28 cellular contexts compared by ENCODE assay signal in the genomic region with DNA sequence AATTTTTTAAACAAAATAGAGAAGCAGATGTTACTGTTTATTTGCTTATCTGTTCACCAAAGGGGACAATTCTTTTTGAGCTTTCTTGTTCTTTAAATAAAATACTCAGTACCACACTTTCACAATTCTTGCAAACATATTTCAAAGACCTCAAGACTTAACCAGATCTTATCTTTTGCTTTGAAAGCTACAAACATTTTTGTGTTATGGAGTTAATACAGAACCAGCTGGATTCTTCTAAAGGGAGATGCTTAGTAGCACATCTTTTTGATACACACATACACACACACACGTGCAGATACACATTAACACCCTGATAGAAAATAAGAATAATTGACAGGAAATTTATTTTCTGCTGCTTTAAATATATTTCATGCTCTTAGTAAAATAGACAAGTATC.
"Had no signal": no experiment of that assay in that cellular context is flagged by ENCODE, and none has a peak within 500 bp of the region (broad histone marks: within the 10 kb centered on the region; RNA-seq: fewer than 3 reads in every experiment).

No MANE protein-coding gene starts in this region.

- H3K4me3 ChIP-seq: adrenal gland, breast epithelium, coronary artery, SJSA1 had no signal

- H3K9me3 ChIP-seq: adrenal gland, breast epithelium, SJSA1 had no signal

- H3K4me1 ChIP-seq: adrenal gland, breast epithelium, SJSA1 had no signal

- H3K9me3 Mint-ChIP-seq: activated naive CD8-positive, alpha-beta T cell treated with anti-CD3 and anti-CD28 coated beads, Interleukin-2, amount 10 ng/mL, durations not matched to agents 7 days and 5 days; activated T-cell treated with anti-CD3 and anti-CD28 coated beads, Interleukin-2, amount 50 U/mL, for 4 hours; T-helper 1 cell treated with Interleukin-12 subunit alpha and Interleukin-12 subunit beta and Interleukin-4 antibody, amounts not matched to agents 30 μg/mL and 1 μg/mL, for 36 hours; WTC11 had no signal

- H3K27ac ChIP-seq: adrenal gland, breast epithelium, coronary artery, SJSA1 had no signal

- FAIRE-seq: RCC 7860 had no signal

- H3K27me3 Mint-ChIP-seq: activated CD8-positive, alpha-beta memory T cell treated with anti-CD3 and anti-CD28 coated beads, Interleukin-2, amount 10 ng/mL, durations not matched to agents 7 days and 5 days; activated naive CD8-positive, alpha-beta T cell treated with anti-CD3 and anti-CD28 coated beads, Interleukin-2, amount 10 ng/mL, durations not matched to agents 7 days and 5 days had no signal

- DNase-seq: activated CD4-positive, CD25-positive, alpha-beta regulatory T cell treated with anti-CD3 and anti-CD28 coated beads, Interleukin-2, amount 50 U/mL, for 72 hours; activated CD8-positive, alpha-beta memory T cell treated with anti-CD3 and anti-CD28 coated beads, Interleukin-2, amount 10 ng/mL, durations not matched to agents 7 days and 5 days; activated gamma-delta T cell; activated naive CD4-positive, alpha-beta T cell treated with anti-CD3 and anti-CD28 coated beads, Interleukin-2, amount 50 U/mL, for 16 hours; activated naive CD8-positive, alpha-beta T cell treated with anti-CD3 and anti-CD28 coated beads, Interleukin-2, amount 10 ng/mL, durations not matched to agents 7 days and 5 days; activated T-cell treated with anti-CD3 and anti-CD28 coated beads, Interleukin-2, amount 50 U/mL, for 4 hours; adrenal gland; anterior cingulate cortex; caudate nucleus; KG1; NCI-H1092 treated with DMSO at 0.1 percent for 48 hours; NCI-H1417 treated with DMSO at 0.1 percent for 48 hours; NCI-H1694 treated with DMSO at 0.1 percent for 48 hours; NCI-H2029 treated with DMSO at 0.1 percent for 48 hours; NCI-H345; NCI-H510A; NCI-H526 treated with DMSO at 0.1 percent for 48 hours; NCI-H82; SHP77; SW 1271; T-helper 9 cell had no signal

- H3K36me3 Mint-ChIP-seq: activated CD8-positive, alpha-beta memory T cell treated with anti-CD3 and anti-CD28 coated beads, Interleukin-2, amount 10 ng/mL, durations not matched to agents 7 days and 5 days; activated naive CD8-positive, alpha-beta T cell treated with anti-CD3 and anti-CD28 coated beads, Interleukin-2, amount 10 ng/mL, durations not matched to agents 7 days and 5 days; WTC11 had no signal

- ATAC-seq: activated CD8-positive, alpha-beta memory T cell treated with anti-CD3 and anti-CD28 coated beads, Interleukin-2, amount 10 ng/mL, durations not matched to agents 7 days and 5 days; activated T-cell treated with anti-CD3 and anti-CD28 coated beads, Interleukin-2, amount 50 U/mL, for 4 hours; SK-N-SH treated with all-trans-retinoic acid at 6 μM for 48 hours; WTC11 had no signal

- H3K27ac Mint-ChIP-seq: activated CD8-positive, alpha-beta memory T cell treated with anti-CD3 and anti-CD28 coated beads, Interleukin-2, amount 10 ng/mL, durations not matched to agents 7 days and 5 days; activated naive CD8-positive, alpha-beta T cell treated with anti-CD3 and anti-CD28 coated beads, Interleukin-2, amount 10 ng/mL, durations not matched to agents 7 days and 5 days; T-helper 1 cell treated with Interleukin-12 subunit alpha and Interleukin-12 subunit beta and Interleukin-4 antibody, amounts not matched to agents 30 μg/mL and 1 μg/mL, for 36 hours; WTC11 had no signal

- H3K27me3 ChIP-seq: adrenal gland, breast epithelium, SJSA1 had no signal

- H3K36me3 ChIP-seq: adrenal gland, breast epithelium, SJSA1 had no signal

- H3K4me3 Mint-ChIP-seq: activated CD8-positive, alpha-beta memory T cell treated with anti-CD3 and anti-CD28 coated beads, Interleukin-2, amount 10 ng/mL, durations not matched to agents 7 days and 5 days; activated naive CD8-positive, alpha-beta T cell treated with anti-CD3 and anti-CD28 coated beads, Interleukin-2, amount 10 ng/mL, durations not matched to agents 7 days and 5 days; activated T-cell treated with anti-CD3 and anti-CD28 coated beads, Interleukin-2, amount 50 U/mL, for 4 hours; T-helper 1 cell treated with Interleukin-12 subunit alpha and Interleukin-12 subunit beta and Interleukin-4 antibody, amounts not matched to agents 30 μg/mL and 1 μg/mL, for 36 hours; WTC11 had no signal
